Comparison of ENCODE assay signal across 23 cellular contexts in the genomic region with DNA sequence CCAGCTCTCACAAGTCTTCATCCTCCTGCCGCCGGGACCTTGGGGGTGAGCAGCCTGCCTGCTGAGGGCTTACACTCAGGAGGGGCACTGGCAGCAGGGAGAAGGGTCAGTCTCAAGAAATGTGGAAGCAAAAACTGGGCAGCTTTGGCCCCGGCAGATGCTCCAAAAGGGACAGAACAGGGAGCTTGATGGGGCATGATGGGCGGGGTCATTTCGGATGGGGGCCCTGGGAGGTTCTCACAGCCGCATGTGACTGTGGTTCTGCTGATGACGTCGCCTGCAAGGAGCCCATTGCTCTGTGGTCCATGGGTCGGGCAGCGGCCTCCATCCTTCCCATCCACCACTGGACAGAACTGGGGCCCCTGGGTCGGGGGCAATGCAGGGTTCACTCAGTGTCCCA.
"Had no signal": no experiment of that assay in that cellular context is flagged by ENCODE, and none has a peak within 500 bp of the region (broad histone marks: within the 10 kb centered on the region; RNA-seq: fewer than 3 reads in every experiment).

No MANE protein-coding gene starts in this region.

- H3K27ac ChIP-seq: colonic mucosa, epithelial cell of prostate, esophagus squamous epithelium, gastroesophageal sphincter, heart left ventricle, left lung, lower lobe of right lung had no signal

- FAIRE-seq: endometrium, frontal cortex had no signal

- H3K9me3 ChIP-seq: colonic mucosa, esophagus squamous epithelium, gastroesophageal sphincter, heart left ventricle, left lung, lower lobe of right lung had no signal

- H3K4me1 ChIP-seq: colonic mucosa, esophagus squamous epithelium, gastroesophageal sphincter, heart left ventricle, left lung, lower lobe of right lung had no signal

- H3K4me3 ChIP-seq: colonic mucosa, esophagus squamous epithelium, gastroesophageal sphincter, heart left ventricle, left lung, lower lobe of right lung had no signal

- H3K27me3 ChIP-seq: colonic mucosa had no signal

- DNase-seq: cerebellar nuclear complex; colonic mucosa; cortex of kidney; effector CD8-positive, alpha-beta T cell; effector memory CD8-positive, alpha-beta T cell; endodermal cell; erythroblast; esophagus squamous epithelium; foreskin fibroblast; heart left ventricle; hippocampal formation; immature natural killer cell; islet precursor cell; left cardiac atrium; left lung; left ventricle myocardium superior; lower lobe of right lung; mesenchymal stem cell had no signal

- ATAC-seq: effector memory CD8-positive, alpha-beta T cell; esophagus mucosa; gastroesophageal sphincter; heart left ventricle; left cardiac atrium; left lung; left ventricle myocardium superior; lower lobe of right lung had no signal

- H3K36me3 ChIP-seq: colonic mucosa, esophagus squamous epithelium, gastroesophageal sphincter, heart left ventricle, left lung, lower lobe of right lung had no signal
